In the genomic region with DNA sequence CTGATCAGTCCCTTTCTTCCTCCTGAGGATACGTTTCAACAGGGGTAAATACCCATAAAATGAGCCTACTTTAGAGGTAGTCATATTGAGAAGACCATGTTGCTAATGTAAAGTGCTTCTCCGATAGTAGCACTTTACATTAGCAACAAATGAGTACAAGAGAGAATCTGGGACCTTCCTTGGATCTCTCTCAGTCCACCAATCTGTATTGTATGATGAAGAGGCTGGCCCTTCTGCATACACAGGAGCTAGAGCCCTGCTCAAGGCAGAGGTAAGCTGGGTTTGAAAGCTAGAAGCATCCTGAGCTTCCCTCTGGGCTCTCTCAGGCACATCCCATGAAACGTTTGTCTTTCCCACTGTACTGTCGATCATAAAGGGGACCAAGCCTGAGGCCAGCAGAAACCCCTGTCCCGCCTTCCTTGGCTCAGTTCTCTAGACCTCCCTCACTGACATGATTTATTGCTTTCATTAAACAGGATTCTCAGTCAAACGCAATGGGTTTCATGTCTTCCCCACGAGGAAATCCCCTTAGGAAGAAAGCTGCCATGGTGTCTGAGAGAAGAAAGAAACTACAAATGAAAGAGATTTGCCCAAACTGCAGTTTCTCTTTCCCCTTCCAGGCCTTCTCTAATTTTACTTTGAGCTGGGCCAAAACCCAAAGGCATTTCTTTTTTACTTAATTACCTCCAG, we compare ENCODE assay signal across 12 cellular contexts.
DNase-seq lines count a peak whose midpoint lies in the region; ATAC-seq lines count a peak whose summit lies in the region.
"Had no signal": no experiment of that assay in that cellular context is flagged by ENCODE, and none has a peak within 500 bp of the region (broad histone marks: within the 10 kb centered on the region; RNA-seq: fewer than 3 reads in every experiment).

No MANE protein-coding gene starts in this region.

- no peaks in the 10 kb centered on the region for H3K36me3 ChIP-seq in BLaER1
- H3K36me3 ChIP-seq: spleen, suprapubic skin had no signal

- peaks cover 9% of the 10 kb centered on the region for H3K27me3 Mint-ChIP-seq in dendritic cell treated with granulocyte-macrophage colony-stimulating factor and Interleukin-4, amounts not matched to agents 40 ng/mL and 50 ng/mL, for 4 days

- H3K4me2 ChIP-seq in BLaER1, result peak overlapping the region; percentile 8

- H3K9me3 Mint-ChIP-seq in dendritic cell treated with granulocyte-macrophage colony-stimulating factor and Interleukin-4, amounts not matched to agents 40 ng/mL and 50 ng/mL, for 4 days, result peaks cover 13% of the 10 kb centered on the region

- DNase-seq in stimulated activated CD4-positive, alpha-beta T cell treated with anti-CD3 and anti-CD28 coated beads, Interleukin-4, amount 100 ng/mL, for 4 hours, result no peak
- DNase-seq in stimulated activated CD4-positive, alpha-beta T cell treated with anti-CD3 and anti-CD28 coated beads, Interleukin-15, amount 100 ng/mL, for 24 hours, result no peak
- DNase-seq in ACHN, result no peak
- DNase-seq: AML-193, NCI-H187 treated with DMSO at 0.1 percent for 48 hours had no signal

- peaks cover 14% of the 10 kb centered on the region for H3K9me3 ChIP-seq in BLaER1
- H3K9me3 ChIP-seq: suprapubic skin had no signal

- no peak overlapping the region for H3K9ac ChIP-seq in BLaER1

- intact Hi-C loops in dendritic cell treated with granulocyte-macrophage colony-stimulating factor and Interleukin-4, amounts not matched to agents 40 ng/mL and 50 ng/mL, for 4 days (cut with micrococcal nuclease), result no loop called here

- H3K4me1 Mint-ChIP-seq in dendritic cell treated with granulocyte-macrophage colony-stimulating factor and Interleukin-4, amounts not matched to agents 40 ng/mL and 50 ng/mL, for 4 days (ENCODE audit: low read depth), result peaks cover 8% of the 10 kb centered on the region

- no peaks in the 10 kb centered on the region for H3K27me3 ChIP-seq in BLaER1
- H3K27me3 ChIP-seq: spleen, suprapubic skin had no signal

- no peak overlapping the region for H3K4me3 Mint-ChIP-seq in dendritic cell treated with granulocyte-macrophage colony-stimulating factor and Interleukin-4, amounts not matched to agents 40 ng/mL and 50 ng/mL, for 4 days

- ATAC-seq in GM18511 (IDR thresholded peaks at IDR 0.05; ENCODE audit: unreplicated experiment), result peak; percentile 66
- peak; percentile 47 for ATAC-seq in HG02870 (IDR thresholded peaks at IDR 0.05; ENCODE audit: unreplicated experiment)
- no peak for ATAC-seq in HG02970 (IDR thresholded peaks at IDR 0.05; ENCODE audit: low FRiP score, unreplicated experiment)

- in situ Hi-C loops in ACHN (cut with HindIII; ENCODE audit: low pct_ligation_motif_present, low pct_unique_long_range_greater_than_20kb, low sequenced_read_pairs), result no loop called here

- H3K27ac ChIP-seq in BLaER1, result peak overlapping the region; percentile 42; the same call in 1 of the 2 replicates
- H3K27ac ChIP-seq: spleen, suprapubic skin had no signal

- peaks cover 65% of the 10 kb centered on the region for H3K4me1 ChIP-seq in BLaER1

- H3K36me3 Mint-ChIP-seq in dendritic cell treated with granulocyte-macrophage colony-stimulating factor and Interleukin-4, amounts not matched to agents 40 ng/mL and 50 ng/mL, for 4 days (ENCODE audit: low read depth), result no peaks in the 10 kb centered on the region

- peak overlapping the region; percentile 14 for H3K27ac Mint-ChIP-seq in dendritic cell treated with granulocyte-macrophage colony-stimulating factor and Interleukin-4, amounts not matched to agents 40 ng/mL and 50 ng/mL, for 4 days

- no peak overlapping the region for H3K4me3 ChIP-seq in BLaER1
- H3K4me3 ChIP-seq: spleen, suprapubic skin had no signal

- no peaks in the 10 kb centered on the region for H4K20me1 ChIP-seq in BLaER1
